1 cellular context compared by ENCODE assay signal in the genomic region with DNA sequence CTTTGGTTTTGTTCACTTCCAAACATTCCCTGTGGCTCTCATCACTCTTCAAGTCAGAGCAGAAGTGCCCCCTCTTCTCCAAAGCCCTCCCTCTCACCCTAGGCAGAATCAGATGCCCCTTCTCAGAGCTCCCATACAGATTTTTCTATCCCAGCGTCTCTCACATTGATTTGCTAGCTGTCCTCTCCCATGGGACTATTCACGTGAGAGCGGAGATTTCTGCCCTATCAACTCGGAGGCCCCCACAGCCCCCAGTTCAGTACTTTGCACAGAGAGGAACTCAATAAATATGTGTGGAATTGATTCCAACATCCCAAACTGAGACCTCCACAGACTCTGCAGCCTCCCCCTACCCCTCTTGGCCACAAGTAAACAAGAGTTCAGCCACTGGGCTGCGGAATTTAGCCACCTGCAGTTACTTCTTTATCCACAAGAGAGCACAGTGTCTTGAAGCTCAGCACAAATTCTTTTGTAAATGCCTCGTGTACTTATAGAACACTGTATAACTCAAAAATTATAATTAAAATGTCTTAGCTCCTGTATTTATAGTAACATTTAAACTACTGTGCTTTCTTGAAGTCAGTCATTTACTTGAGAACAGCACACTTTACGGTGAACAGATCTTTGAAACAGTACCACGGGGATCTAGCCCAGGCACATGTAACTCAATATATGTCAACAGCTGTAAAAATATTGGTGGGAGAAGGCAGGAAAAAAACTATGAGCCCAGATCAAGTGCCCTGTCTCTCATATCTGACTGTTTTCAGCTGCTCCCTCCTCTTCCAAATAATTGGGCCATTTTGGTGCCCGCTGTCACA.
TF ChIP-seq lines count a peak whose summit lies in the region.

No MANE protein-coding gene starts in this region.

TF ChIP-seq in HCT116, 20 proteins besides CTCF, POLR2A, EP300 and RAD21 (continued from another document):
- TF ChIP-seq, protein P1, sequence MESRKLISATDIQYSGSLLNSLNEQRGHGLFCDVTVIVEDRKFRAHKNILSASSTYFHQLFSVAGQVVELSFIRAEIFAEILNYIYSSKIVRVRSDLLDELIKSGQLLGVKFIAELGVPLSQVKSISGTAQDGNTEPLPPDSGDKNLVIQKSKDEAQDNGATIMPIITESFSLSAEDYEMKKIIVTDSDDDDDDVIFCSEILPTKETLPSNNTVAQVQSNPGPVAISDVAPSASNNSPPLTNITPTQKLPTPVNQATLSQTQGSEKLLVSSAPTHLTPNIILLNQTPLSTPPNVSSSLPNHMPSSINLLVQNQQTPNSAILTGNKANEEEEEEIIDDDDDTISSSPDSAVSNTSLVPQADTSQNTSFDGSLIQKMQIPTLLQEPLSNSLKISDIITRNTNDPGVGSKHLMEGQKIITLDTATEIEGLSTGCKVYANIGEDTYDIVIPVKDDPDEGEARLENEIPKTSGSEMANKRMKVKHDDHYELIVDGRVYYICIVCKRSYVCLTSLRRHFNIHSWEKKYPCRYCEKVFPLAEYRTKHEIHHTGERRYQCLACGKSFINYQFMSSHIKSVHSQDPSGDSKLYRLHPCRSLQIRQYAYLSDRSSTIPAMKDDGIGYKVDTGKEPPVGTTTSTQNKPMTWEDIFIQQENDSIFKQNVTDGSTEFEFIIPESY (IDR thresholded peaks at IDR 0.05; ENCODE audit: extremely low read depth, insufficient replicate concordance, low read length): no peak
- TF ChIP-seq ZFX (IDR thresholded peaks at IDR 0.05): no peak
